Comparison of ENCODE assay signal across 23 cellular contexts in genomic region chr12:74489543-74489942, GRCh38. TPM values are rescaled to one million over a fixed set of nuclear protein-coding genes. Genes with fewer than 3 reads are reported as not detected.
DNase-seq lines count a peak whose midpoint lies in the region; ATAC-seq, FAIRE-seq and TF ChIP-seq lines count a peak whose summit lies in the region.
"Had no signal": no experiment of that assay in that cellular context is flagged by ENCODE, and none has a peak within 500 bp of the region (broad histone marks: within the 10 kb centered on the region; RNA-seq: fewer than 3 reads in every experiment).

No MANE protein-coding gene starts in this region.

- H3K9me3 Mint-ChIP-seq in naive B cell = no peaks in the 10 kb centered on the region
- H3K9me3 Mint-ChIP-seq: activated CD4-positive, alpha-beta T cell treated with anti-CD3 and anti-CD28 coated beads, Interleukin-2, amount 10 ng/mL, durations not matched to agents 7 days and 5 days; CD4-positive, alpha-beta T cell; dendritic cell treated with granulocyte-macrophage colony-stimulating factor and Interleukin-4, amounts not matched to agents 40 ng/mL and 50 ng/mL, for 4 days; T-helper 2 cell treated with Interferon-gamma antibody and Interleukin-4, amounts not matched to agents 5 μg/mL and 100 μg/mL, for 36 hours; type B pancreatic cell had no signal

- FAIRE-seq in GM18507 (lab: Jason Lieb, UNC) = peak; percentile 61

- DNase-seq in GM18507 (ENCODE audit: extremely low spot score, insufficient read length, low read depth) = no peak
- DNase-seq in naive B cell = no peak
- DNase-seq in stimulated activated CD4-positive, alpha-beta T cell treated with anti-CD3 and anti-CD28 coated beads, Interleukin-2, amount 100 ng/mL, for 48 hours = no peak
- no peak for DNase-seq in mucosa of gallbladder (ENCODE audit: low spot score)
- no peak for DNase-seq in retina
- DNase-seq in cerebellar cortex (ENCODE audit: low spot score) = no peak
- DNase-seq: activated CD4-positive, alpha-beta T cell treated with anti-CD3 and anti-CD28 coated beads, Interleukin-2, amount 10 ng/mL, durations not matched to agents 7 days and 5 days; activated CD8-positive, alpha-beta memory T cell treated with anti-CD3 and anti-CD28 coated beads, Interleukin-2, amount 10 ng/mL, durations not matched to agents 7 days and 5 days; activated naive CD4-positive, alpha-beta T cell treated with anti-CD3 and anti-CD28 coated beads, Interleukin-2, amount 50 U/mL, for 16 hours; aorta; CD4-positive, alpha-beta T cell; H7; NCI-H1092 treated with DMSO at 0.1 percent for 48 hours; NCI-H2029; WERI-Rb-1 had no signal

- H3K27me3 ChIP-seq in OCI-LY3 (ENCODE audit: low read depth, low read length) = no peaks in the 10 kb centered on the region

- H3K79me2 ChIP-seq in OCI-LY3 (ENCODE audit: low read length) = no peaks in the 10 kb centered on the region

- H3K4me1 ChIP-seq in OCI-LY3 (ENCODE audit: low read length) = peaks cover 21% of the 10 kb centered on the region

- no peak for TF ChIP-seq CTCF in OCI-LY3 (IDR thresholded peaks at IDR 0.05; ENCODE audit: low read depth, low read length)

- peak overlapping the region; percentile 29; the same call in 1 of the 2 replicates for H3K4me2 ChIP-seq in OCI-LY3 (ENCODE audit: low read length)

- no peak overlapping the region for H3K27ac ChIP-seq in OCI-LY3 (ENCODE audit: low read length)
- H3K27ac ChIP-seq: HL-60, WERI-Rb-1 had no signal

- H3K4me1 Mint-ChIP-seq in naive B cell = peaks cover 16 to 21% (median 18%) of the 10 kb centered on the region in 3 donors

- ATAC-seq in GM21390 (IDR thresholded peaks at IDR 0.05; ENCODE audit: unreplicated experiment) (peak; percentile 24), naive B cell (ENCODE audit: low read depth in 2 of 2) (no peak)
- ATAC-seq: Right ventricle myocardium inferior had no signal

- no peak overlapping the region for H3K4me3 ChIP-seq in OCI-LY3 (ENCODE audit: low read length)
- H3K4me3 ChIP-seq: lung had no signal

- peak overlapping the region; percentile 92 for H2AFZ ChIP-seq in OCI-LY3 (ENCODE audit: low read depth, low read length)

- H4K20me1 ChIP-seq in OCI-LY3 (ENCODE audit: insufficient read depth, low read length) = no peaks in the 10 kb centered on the region

- H3K36me3 Mint-ChIP-seq in naive B cell = no peaks in the 10 kb centered on the region
- H3K36me3 Mint-ChIP-seq: activated CD8-positive, alpha-beta memory T cell treated with anti-CD3 and anti-CD28 coated beads, Interleukin-2, amount 10 ng/mL, durations not matched to agents 7 days and 5 days; type B pancreatic cell had no signal

- H3K4me3 Mint-ChIP-seq in naive B cell = peak overlapping the region in 1 of 8 donors; percentile 16
- H3K4me3 Mint-ChIP-seq: dendritic cell treated with granulocyte-macrophage colony-stimulating factor and Interleukin-4, amounts not matched to agents 40 ng/mL and 50 ng/mL, for 4 days; type B pancreatic cell had no signal

- H3K9me3 ChIP-seq in OCI-LY3 (ENCODE audit: insufficient read depth, low read length) = no peaks in the 10 kb centered on the region

- peak overlapping the region in 4 of 6 donors; percentile 13 to 41 (median 24) for H3K27ac Mint-ChIP-seq in naive B cell
- H3K27ac Mint-ChIP-seq: activated CD4-positive, alpha-beta T cell treated with anti-CD3 and anti-CD28 coated beads, Interleukin-2, amount 10 ng/mL, durations not matched to agents 7 days and 5 days; activated CD8-positive, alpha-beta memory T cell treated with anti-CD3 and anti-CD28 coated beads, Interleukin-2, amount 10 ng/mL, durations not matched to agents 7 days and 5 days; CD4-positive, alpha-beta T cell; dendritic cell treated with granulocyte-macrophage colony-stimulating factor and Interleukin-4, amounts not matched to agents 40 ng/mL and 50 ng/mL, for 4 days; T-helper 2 cell treated with Interferon-gamma antibody and Interleukin-4, amounts not matched to agents 5 μg/mL and 100 μg/mL, for 36 hours; type B pancreatic cell had no signal

- H3K9ac ChIP-seq in OCI-LY3 (ENCODE audit: low read length) = no peak overlapping the region

- H3K36me3 ChIP-seq in OCI-LY3 (replicated peaks; ENCODE audit: low read depth, low read length) = no peaks in the 10 kb centered on the region
- H3K36me3 ChIP-seq: WERI-Rb-1 had no signal

- no peaks in the 10 kb centered on the region for H3K27me3 Mint-ChIP-seq in naive B cell
- H3K27me3 Mint-ChIP-seq: activated CD8-positive, alpha-beta memory T cell treated with anti-CD3 and anti-CD28 coated beads, Interleukin-2, amount 10 ng/mL, durations not matched to agents 7 days and 5 days; CD4-positive, alpha-beta T cell; dendritic cell treated with granulocyte-macrophage colony-stimulating factor and Interleukin-4, amounts not matched to agents 40 ng/mL and 50 ng/mL, for 4 days; type B pancreatic cell had no signal

RNA-seq across cellular contexts. Expression of gene ATXN7L3B, which starts 48.1 kb away (rescaled TPM):
- 10 to 100 TPM; 26.1 to 38.2 (median 34.6) TPM for polyA plus RNA-seq in naive B cell (ENCODE audit: low read depth in 6 of 6)
- total RNA-seq in mucosa of gallbladder = 45.9 TPM
